Comparison of ENCODE assay signal across 1 cellular context in the genomic region with DNA sequence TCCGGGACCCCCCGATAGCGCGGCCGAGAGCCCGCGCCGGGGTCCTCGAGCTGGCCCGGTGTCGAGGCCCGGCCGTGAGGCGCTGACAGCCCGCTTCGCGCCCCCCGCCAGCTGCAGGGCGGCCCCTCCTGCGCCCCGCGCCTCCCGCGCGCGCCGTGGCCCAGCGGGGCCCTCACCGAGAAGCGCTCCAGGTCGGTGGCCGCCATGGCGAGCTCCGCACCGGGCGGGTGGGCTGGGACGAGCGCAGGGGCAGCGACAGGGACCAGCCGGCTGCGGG.
TF ChIP-seq lines count a peak whose summit lies in the region.

No MANE protein-coding gene starts in this region.

TF ChIP-seq in GM12878, 131 proteins besides CTCF, POLR2A, EP300 and RAD21:
- TF ChIP-seq SMAD5 (IDR thresholded peaks at IDR 0.05; ENCODE audit: low read depth) (no peak), SMARCA5 (IDR thresholded peaks at IDR 0.05) (no peak), NR2F1 (conservative IDR thresholded peaks at IDR 0.05) (peak; percentile 29; the same call in 1 of the 2 replicates), GATAD2B (conservative IDR thresholded peaks at IDR 0.05; ENCODE audit: low read depth) (0 out of 2 replicates have a peak, but pooled peaks have one; percentile 24), MTA3 (IDR thresholded peaks at IDR 0.05; ENCODE audit: borderline replicate concordance, low read length) (no peak), LARP7 (IDR thresholded peaks at IDR 0.05) (0 out of 2 replicates have a peak, but pooled peaks have one; percentile 36)
